In genomic region chr22:39087881-39088687, GRCh38 we compare ENCODE assay signal across 11 cellular contexts. TPM values are rescaled to one million over a fixed set of nuclear protein-coding genes. Genes with fewer than 3 reads are reported as not detected.
A peak's percentile ranks its signal among the peaks of the same experiment; 100 is the strongest.
DNase-seq lines count a peak whose midpoint lies in the region; TF ChIP-seq lines count a peak whose summit lies in the region.
"Had no signal": no experiment of that assay in that cellular context is flagged by ENCODE, and none has a peak within 500 bp of the region (broad histone marks: within the 10 kb centered on the region; RNA-seq: fewer than 3 reads in every experiment).

No MANE protein-coding gene starts in this region.

- TF ChIP-seq CTCF in PC-9 (conservative IDR thresholded peaks at IDR 0.05) (no peak), glutamatergic neuron (IDR thresholded peaks at IDR 0.05; ENCODE audit: partially characterized antibody, unreplicated experiment) (no peak), neutrophil (IDR thresholded peaks at IDR 0.05) (no peak), MM.1S (IDR thresholded peaks at IDR 0.05; ENCODE audit: low read length) (no peak)

- H2AFZ ChIP-seq in PC-9 (no peak overlapping the region), MM.1S (ENCODE audit: low read length) (no peak overlapping the region)

- H3K9me3 ChIP-seq in PC-9 (ENCODE audit: insufficient read depth, low read depth) (no peaks in the 10 kb centered on the region), neutrophil (no peaks in the 10 kb centered on the region), MM.1S (replicated peaks; ENCODE audit: insufficient read depth, low read length) (no peaks in the 10 kb centered on the region)

- H3K9ac ChIP-seq in MM.1S (ENCODE audit: low read length) = no peak overlapping the region

- H3K4me1 ChIP-seq in PC-9 (replicated peaks; ENCODE audit: insufficient read depth) = peaks cover 60% of the 10 kb centered on the region
- H3K4me1 ChIP-seq in neutrophil (ENCODE audit: control insufficient read depth in 1 of 2, insufficient read depth in 1 of 2, low read depth in 1 of 2, low read length in 1 of 2) = peaks cover 32 to 37% of the 10 kb centered on the region in 2 experiments
- peaks cover 16% of the 10 kb centered on the region for H3K4me1 ChIP-seq in MM.1S (ENCODE audit: low read length)

- H3K4me3 ChIP-seq in PC-9 (no peak overlapping the region), neutrophil (ENCODE audit: low read depth in 1 of 2, low read length in 1 of 2) (no peak overlapping the region), MM.1S (ENCODE audit: low read length) (no peak overlapping the region)

- H3K36me3 ChIP-seq in PC-9 (ENCODE audit: low read depth) (no peaks in the 10 kb centered on the region), neutrophil (peaks cover 22% of the 10 kb centered on the region), MM.1S (replicated peaks; ENCODE audit: insufficient read depth, low read length) (no peaks in the 10 kb centered on the region)

- no TSS peak for BruUV-seq in PC-9 (replicated peaks; lab: Mats Ljungman, UMichigan)

- POLR2A ChIA-PET in PC-9 (lab: Charles Lee; ENCODE audit: unreplicated experiment) = no interaction called here

- H3K27ac Mint-ChIP-seq in glutamatergic neuron (ENCODE audit: unreplicated experiment) = peak overlapping the region; percentile 64

- no peak overlapping the region for H3K4me3 Mint-ChIP-seq in glutamatergic neuron (ENCODE audit: unreplicated experiment)

- H3K9me3 Mint-ChIP-seq in glutamatergic neuron (ENCODE audit: unreplicated experiment) = peaks cover 1% of the 10 kb centered on the region

- H3K27ac ChIP-seq in PC-9 = 0 out of 2 replicates have a peak overlapping the region, but pooled peaks have one; percentile 23
- H3K27ac ChIP-seq in neutrophil = peak overlapping the region; percentile 18
- H3K27ac ChIP-seq in MM.1S (ENCODE audit: low read length) = no peak overlapping the region
- H3K27ac ChIP-seq: foreskin keratinocyte had no signal

- H3K4me1 Mint-ChIP-seq in glutamatergic neuron (ENCODE audit: low read depth, unreplicated experiment) = peaks cover 7% of the 10 kb centered on the region

- intact Hi-C loops in PC-9 (cut with micrococcal nuclease; ENCODE audit: unreplicated experiment) = no loop called here

- H4K20me1 ChIP-seq in PC-9 (ENCODE audit: insufficient read depth) (no peaks in the 10 kb centered on the region), MM.1S (ENCODE audit: insufficient read depth, low read length) (no peaks in the 10 kb centered on the region)

- H3K27me3 ChIP-seq in PC-9 (ENCODE audit: insufficient read depth, low read depth) = no peaks in the 10 kb centered on the region
- H3K27me3 ChIP-seq in neutrophil = no peaks in the 10 kb centered on the region
- H3K27me3 ChIP-seq in MM.1S (replicated peaks; ENCODE audit: insufficient read depth, low read length) = no peaks in the 10 kb centered on the region
- H3K27me3 ChIP-seq: foreskin keratinocyte had no signal

- peaks cover 38% of the 10 kb centered on the region for H3F3A ChIP-seq in PC-9 (ENCODE audit: insufficient read depth, low read depth)
- peaks cover 17% of the 10 kb centered on the region for H3F3A ChIP-seq in MM.1S (ENCODE audit: insufficient read depth, low read length)

- CTCF ChIA-PET in PC-9 (lab: Charles Lee) = no interaction called here

- H3K9me2 ChIP-seq in PC-9 (ENCODE audit: insufficient read depth) = no peaks in the 10 kb centered on the region
- no peaks in the 10 kb centered on the region for H3K9me2 ChIP-seq in MM.1S (replicated peaks; ENCODE audit: insufficient read depth, low read length)

- H3K27me3 Mint-ChIP-seq in glutamatergic neuron (ENCODE audit: unreplicated experiment) = peaks cover 8% of the 10 kb centered on the region

- H3K4me2 ChIP-seq in PC-9 = no peak overlapping the region; the same call in none of the 2 replicates
- H3K4me2 ChIP-seq in MM.1S (ENCODE audit: low read depth, low read length) = no peak overlapping the region

- peak in 2 of 3 experiments; percentile 22 to 61 for DNase-seq in NCI-H1417 (lab: John Stamatoyannopoulos, UW)
- no peak for DNase-seq in NCI-H1417 treated with DMSO at 0.1 percent for 48 hours (lab: John Stamatoyannopoulos, UW)
- DNase-seq in PC-9 = no peak
- peak; percentile 60 for DNase-seq in glutamatergic neuron
- DNase-seq in cerebellum (ENCODE audit: low spot score) = no peak
- no peak for DNase-seq in effector CD8-positive, alpha-beta T cell (lab: John Stamatoyannopoulos, UW)
- DNase-seq in MM.1S = no peak
- DNase-seq: foreskin keratinocyte; RPMI8226; stimulated activated CD4-positive, alpha-beta T cell treated with anti-CD3 and anti-CD28 coated beads, Interleukin-1b, Interleukin-23, amount 100 ng/mL, for 48 hours had no signal

- H3K36me3 Mint-ChIP-seq in glutamatergic neuron (ENCODE audit: unreplicated experiment) = no peaks in the 10 kb centered on the region

- H3K79me2 ChIP-seq in PC-9 (ENCODE audit: low read depth) = no peaks in the 10 kb centered on the region
- no peaks in the 10 kb centered on the region for H3K79me2 ChIP-seq in MM.1S (ENCODE audit: low read length)

RNA-seq across cellular contexts. Expression of gene APOBEC3H, which starts 9.0 kb away (rescaled TPM):
- total RNA-seq in PC-9 (2021) = 1.5 and 2.5 TPM in 2 replicates
- not detected for total RNA-seq in glutamatergic neuron (ENCODE audit: unreplicated experiment)
- not detected for total RNA-seq in cerebellum

RNA-seq across cellular contexts. Expression of gene APOBEC3G, which starts 11.0 kb away (rescaled TPM):
- total RNA-seq in PC-9 (2021) = 9.5 and 14.0 TPM in 2 replicates
- 1.0 TPM for total RNA-seq in glutamatergic neuron (ENCODE audit: unreplicated experiment)
- 2.2 TPM for total RNA-seq in cerebellum

RNA-seq across cellular contexts. Expression of gene APOBEC3F, which starts 47.4 kb away (rescaled TPM):
- 28.3 and 29.6 TPM in 2 replicates for total RNA-seq in PC-9 (2021)
- total RNA-seq in glutamatergic neuron (ENCODE audit: unreplicated experiment) = 2.8 TPM
- 1.1 TPM for total RNA-seq in cerebellum

Comparison
In these comparisons a context has a peak if more than half of its experiments do, and no peak if none do; other contexts are left out.
1. DNase-seq: peak in NCI-H1417 (2 of 3) and glutamatergic neuron (single experiment); none in NCI-H1417 treated with DMSO at 0.1 percent for 48 hours (single experiment), PC-9 (0 of 2), cerebellum (single experiment), effector CD8-positive, alpha-beta T cell (single experiment) and MM.1S (single experiment).